8 cellular contexts compared by ENCODE assay signal in the genomic region with DNA sequence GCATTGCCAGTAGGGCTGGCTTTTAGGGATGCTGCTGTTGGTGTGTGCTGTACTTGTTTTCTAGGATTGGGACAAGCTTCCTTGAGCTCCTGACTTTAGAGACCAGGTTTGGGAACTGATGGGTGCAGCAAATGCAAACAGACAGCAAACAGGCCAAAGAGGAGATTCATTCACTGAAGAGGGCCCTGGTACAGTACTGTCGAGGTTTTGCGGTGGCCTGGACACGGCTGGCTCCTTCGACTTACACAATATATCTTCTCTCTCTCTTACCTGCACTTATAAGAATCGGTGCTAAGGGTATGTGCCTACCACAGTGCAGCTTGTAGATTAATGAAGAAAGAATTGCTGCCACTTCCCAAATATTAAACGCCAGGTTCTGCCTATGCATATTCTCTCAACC. TPM values are rescaled to one million over a fixed set of nuclear protein-coding genes. Genes with fewer than 3 reads are reported as not detected.
DNase-seq lines count a peak whose midpoint lies in the region; ATAC-seq and TF ChIP-seq lines count a peak whose summit lies in the region.

No MANE protein-coding gene starts in this region.

- no peaks in the 10 kb centered on the region for H3K36me3 ChIP-seq in psoas muscle (ENCODE audit: insufficient read depth in 1 of 2, low read depth in 1 of 2)

- H3K27me3 Mint-ChIP-seq in T-helper 17 cell = peaks cover 5% of the 10 kb centered on the region

- no peaks in the 10 kb centered on the region for H3K36me3 Mint-ChIP-seq in T-helper 17 cell (ENCODE audit: low read depth)

- no peaks in the 10 kb centered on the region for H3K27me3 ChIP-seq in psoas muscle (ENCODE audit: insufficient read depth in 3 of 3, low read length in 2 of 3)

- peaks cover 16% of the 10 kb centered on the region for H3K4me1 ChIP-seq in psoas muscle

- H3K4me3 Mint-ChIP-seq in T-helper 17 cell = peak overlapping the region; percentile 92

- intact Hi-C loops in psoas muscle (cut with DNase I) = loop anchor here (5.0 to 10.0 kb wide), 4 partner anchors 35 to 265 kb away; a partner anchor contains a TSS

- TF ChIP-seq CTCF in fibroblast of the aortic adventitia (IDR thresholded peaks at IDR 0.05; ENCODE audit: insufficient read depth, low read length) = no peak
- no peak for TF ChIP-seq CTCF in psoas muscle (IDR thresholded peaks at IDR 0.05)

- H3K27ac Mint-ChIP-seq in T-helper 17 cell = peak overlapping the region; percentile 95

- H3K9me3 ChIP-seq in T-helper 17 cell (ENCODE audit: control insufficient read depth, low read length, poor library complexity, severe bottlenecking) (no peaks in the 10 kb centered on the region), psoas muscle (no peaks in the 10 kb centered on the region)

- peaks cover 33% of the 10 kb centered on the region for H3K4me1 Mint-ChIP-seq in T-helper 17 cell

- peak overlapping the region; percentile 60 for H3K27ac ChIP-seq in psoas muscle

- ATAC-seq in T-helper 17 cell (no peak), psoas muscle (peak in 1 of 4 donors; percentile 4), GM19463 (IDR thresholded peaks at IDR 0.05; ENCODE audit: unreplicated experiment) (no peak), GM21367 (IDR thresholded peaks at IDR 0.05; ENCODE audit: unreplicated experiment) (no peak)

- H3K4me3 ChIP-seq in GM08714 (ENCODE audit: low read length) (peak overlapping the region; percentile 92), fibroblast of the aortic adventitia (ENCODE audit: low read depth, low read length) (peak overlapping the region; percentile 98), psoas muscle (peak overlapping the region; percentile 83)

- no peak for DNase-seq in T-helper 17 cell
- DNase-seq in fibroblast of the aortic adventitia (ENCODE audit: low read depth) = no peak
- DNase-seq in psoas muscle = no peak
- DNase-seq in cerebellar cortex (ENCODE audit: low spot score) = no peak
- DNase-seq in NCI-H748 (lab: John Stamatoyannopoulos, UW; ENCODE audit: unreplicated experiment) = no peak

- WGBS in psoas muscle, 3 donors = 72% methylated on average over 6 of the region's 6 CpGs

RNA-seq across cellular contexts. Expression of a gene that starts 44.6 kb away (rescaled TPM):
- total RNA-seq in T-helper 17 cell (100 to 1,000 TPM; 259 to 313 TPM), fibroblast of the aortic adventitia (ENCODE audit: low replicate concordance) (95.0 and 126 TPM in 2 replicates), psoas muscle (100 to 1,000 TPM in 2 of 4 donors, 10 to 100 TPM in 2; 66.1 to 342 (median 150) TPM)
- 100 to 1,000 TPM; 126 to 440 (median 309) TPM for polyA plus RNA-seq in psoas muscle
